In genomic region chrX:65696613-65697012, GRCh38 we compare ENCODE assay signal across 8 cellular contexts. TPM values are rescaled to one million over a fixed set of nuclear protein-coding genes. Genes with fewer than 3 reads are reported as not detected.
DNase-seq lines count a peak whose midpoint lies in the region; ATAC-seq and TF ChIP-seq lines count a peak whose summit lies in the region.

No MANE protein-coding gene starts in this region.

- H3K27ac Mint-ChIP-seq in activated CD8-positive, alpha-beta memory T cell treated with anti-CD3 and anti-CD28 coated beads, Interleukin-2, amount 10 ng/mL, durations not matched to agents 7 days and 5 days, result peak overlapping the region; percentile 97
- H3K27ac Mint-ChIP-seq in T-helper 17 cell, result peak overlapping the region; percentile 98

- H3K27me3 Mint-ChIP-seq in activated CD8-positive, alpha-beta memory T cell treated with anti-CD3 and anti-CD28 coated beads, Interleukin-2, amount 10 ng/mL, durations not matched to agents 7 days and 5 days, result no peaks in the 10 kb centered on the region
- no peaks in the 10 kb centered on the region for H3K27me3 Mint-ChIP-seq in T-helper 17 cell

- TF ChIP-seq EP300 in stomach (IDR thresholded peaks at IDR 0.05) (no peak), suprapubic skin (IDR thresholded peaks at IDR 0.05) (no peak)

- CTCF ChIA-PET in activated CD8-positive, alpha-beta memory T cell treated with anti-CD3 and anti-CD28 coated beads, Interleukin-2, amount 10 ng/mL, durations not matched to agents 7 days and 5 days (lab: Charles Lee), result interaction anchor here (0.9 to 1.7 kb wide), 5 partner anchors 10 to 100 kb away, joined by 3 to 5 read pairs (median 3); partner anchors contain the start of gene MSN

- H3K4me1 ChIP-seq in foreskin keratinocyte, result peaks cover 23% of the 10 kb centered on the region
- H3K4me1 ChIP-seq in stomach, result peaks cover 0 to 81% (median 32%) of the 10 kb centered on the region in 4 donors
- peaks cover 46% of the 10 kb centered on the region for H3K4me1 ChIP-seq in suprapubic skin

- peaks cover 32% of the 10 kb centered on the region for H3K36me3 Mint-ChIP-seq in activated CD8-positive, alpha-beta memory T cell treated with anti-CD3 and anti-CD28 coated beads, Interleukin-2, amount 10 ng/mL, durations not matched to agents 7 days and 5 days
- peaks cover 3% of the 10 kb centered on the region for H3K36me3 Mint-ChIP-seq in T-helper 17 cell (ENCODE audit: low read depth)

- intact Hi-C loops in stomach (cut with DNase I; ENCODE audit: low total_unique reads), result no loop called here

- no peaks in the 10 kb centered on the region for H3K36me3 ChIP-seq in stomach
- no peaks in the 10 kb centered on the region for H3K36me3 ChIP-seq in suprapubic skin

- no peak overlapping the region for H3K4me3 ChIP-seq in stomach
- H3K4me3 ChIP-seq in suprapubic skin, result no peak overlapping the region

- H3K27ac ChIP-seq in foreskin keratinocyte, result peak overlapping the region; percentile 64
- peak overlapping the region; percentile 23 to 82 (median 64) for H3K27ac ChIP-seq in stomach
- H3K27ac ChIP-seq in suprapubic skin, result no peak overlapping the region

- WGBS in stomach, 5 donors, result 36 to 55% (median 53%) methylated on average over 3 of the region's 3 CpGs
- WGBS in suprapubic skin, result 63% methylated on average over 3 of the region's 3 CpGs

- peak overlapping the region; percentile 57 for H3K4me3 Mint-ChIP-seq in activated CD8-positive, alpha-beta memory T cell treated with anti-CD3 and anti-CD28 coated beads, Interleukin-2, amount 10 ng/mL, durations not matched to agents 7 days and 5 days
- H3K4me3 Mint-ChIP-seq in T-helper 17 cell, result peak overlapping the region; percentile 83

- no peaks in the 10 kb centered on the region for H3K9me3 Mint-ChIP-seq in activated CD8-positive, alpha-beta memory T cell treated with anti-CD3 and anti-CD28 coated beads, Interleukin-2, amount 10 ng/mL, durations not matched to agents 7 days and 5 days (ENCODE audit: low read depth)

- ATAC-seq in activated CD8-positive, alpha-beta memory T cell treated with anti-CD3 and anti-CD28 coated beads, Interleukin-2, amount 10 ng/mL, durations not matched to agents 7 days and 5 days, result no peak
- peak; percentile 11 for ATAC-seq in T-helper 17 cell
- no peak for ATAC-seq in foreskin keratinocyte

- no peak for TF ChIP-seq POLR2A in stomach (IDR thresholded peaks at IDR 0.05)
- TF ChIP-seq POLR2A in suprapubic skin (IDR thresholded peaks at IDR 0.05), result no peak

- peaks cover 83% of the 10 kb centered on the region for H3K4me1 Mint-ChIP-seq in activated CD8-positive, alpha-beta memory T cell treated with anti-CD3 and anti-CD28 coated beads, Interleukin-2, amount 10 ng/mL, durations not matched to agents 7 days and 5 days
- peaks cover 48% of the 10 kb centered on the region for H3K4me1 Mint-ChIP-seq in T-helper 17 cell

- TF ChIP-seq CTCF in foreskin keratinocyte (conservative IDR thresholded peaks at IDR 0.05) (no peak), stomach (IDR thresholded peaks at IDR 0.05) (no peak), suprapubic skin (IDR thresholded peaks at IDR 0.05) (no peak)

- H3K9me3 ChIP-seq in T-helper 17 cell (ENCODE audit: control insufficient read depth, low read length, poor library complexity, severe bottlenecking), result no peaks in the 10 kb centered on the region
- no peaks in the 10 kb centered on the region for H3K9me3 ChIP-seq in stomach
- no peaks in the 10 kb centered on the region for H3K9me3 ChIP-seq in suprapubic skin

- DNase-seq in activated CD8-positive, alpha-beta memory T cell treated with anti-CD3 and anti-CD28 coated beads, Interleukin-2, amount 10 ng/mL, durations not matched to agents 7 days and 5 days, result no peak
- no peak for DNase-seq in activated CD8-positive, alpha-beta memory T cell treated with anti-CD3 and anti-CD28 coated beads, Interleukin-2, amount 50 U/mL, for 48 hours
- DNase-seq in T-helper 17 cell, result no peak
- no peak for DNase-seq in foreskin keratinocyte
- no peak for DNase-seq in stomach
- DNase-seq in NCI-H1694 (lab: John Stamatoyannopoulos, UW), result no peak
- DNase-seq in suprapubic skin (ENCODE audit: low spot score in 2 of 2), result no peak
- no peak for DNase-seq in central memory CD4-positive, alpha-beta T cell

- H3K27me3 ChIP-seq in foreskin keratinocyte (no peaks in the 10 kb centered on the region), stomach (no peaks in the 10 kb centered on the region), suprapubic skin (no peaks in the 10 kb centered on the region)

RNA-seq across cellular contexts. Expression of gene MSN, which starts 29.2 kb away (rescaled TPM):
- 100 to 1,000 TPM; 489 to 610 TPM for total RNA-seq in activated CD8-positive, alpha-beta memory T cell treated with anti-CD3 and anti-CD28 coated beads, Interleukin-2, amount 10 ng/mL, durations not matched to agents 7 days and 5 days
- total RNA-seq in T-helper 17 cell (100 to 1,000 TPM; 344 to 390 TPM), foreskin keratinocyte (407 and 503 TPM in 2 replicates), stomach (10 to 100 TPM; 60.3 to 90.2 (median 82.1) TPM), suprapubic skin (100 to 1,000 TPM; 127 to 184 (median 169) TPM)
- polyA plus RNA-seq in foreskin keratinocyte (199 and 212 TPM in 2 replicates), stomach (10 to 100 TPM; 50.0 to 86.9 (median 60.0) TPM)
